In genomic region chr14:77620222-77620865, GRCh38 we compare ENCODE assay signal across 31 cellular contexts.
"Had no signal": no experiment of that assay in that cellular context is flagged by ENCODE, and none has a peak within 500 bp of the region (broad histone marks: within the 10 kb centered on the region; RNA-seq: fewer than 3 reads in every experiment).

No MANE protein-coding gene starts in this region.

- H3K4me3 Mint-ChIP-seq: activated CD4-positive, alpha-beta T cell treated with anti-CD3 and anti-CD28 coated beads, Interleukin-2, amount 10 ng/mL, durations not matched to agents 7 days and 5 days; activated naive CD8-positive, alpha-beta T cell; activated T-cell treated with anti-CD3 and anti-CD28 coated beads, Interleukin-2, amount 50 U/mL, for 72 hours; brain; endodermal cell; immature natural killer cell; mesothelial cell of epicardium; nephron progenitor cell; T-helper 1 cell treated with Interleukin-12 subunit alpha and Interleukin-12 subunit beta and Interleukin-4 antibody, amounts not matched to agents 30 μg/mL and 1 μg/mL, for 36 hours had no signal

- DNase-seq: activated CD4-positive, alpha-beta T cell treated with anti-CD3 and anti-CD28 coated beads, Interleukin-2, amount 10 ng/mL, durations not matched to agents 7 days and 5 days; activated CD4-positive, CD25-positive, alpha-beta regulatory T cell treated with anti-CD3 and anti-CD28 coated beads, Interleukin-2, amount 50 U/mL, for 72 hours; activated naive CD4-positive, alpha-beta T cell treated with Interleukin-2 at 50 U/mL for 16 hours; activated T-cell treated with anti-CD3 and anti-CD28 coated beads for 4 hours; activated T-cell treated with anti-CD3 and anti-CD28 coated beads, Interleukin-2, amount 50 U/mL, for 72 hours; cortex of kidney; endodermal cell; foreskin fibroblast; heart left ventricle; hypothalamus; immature natural killer cell; kidney; naive B cell; nephron progenitor cell; ovary; stimulated activated CD4-positive, alpha-beta T cell treated with anti-CD3 and anti-CD28 coated beads, Interleukin-12 subunit alpha, Interleukin-12 subunit beta, amount 100 ng/mL, for 4 hours; stimulated activated CD4-positive, alpha-beta T cell treated with anti-CD3 and anti-CD28 coated beads, Interleukin-4, amount 100 ng/mL, for 1 hour; stomach; T-helper 9 cell; tibial artery had no signal

- H3K36me3 Mint-ChIP-seq: activated naive CD8-positive, alpha-beta T cell; brain; immature natural killer cell; mesothelial cell of epicardium; naive B cell had no signal

- H3K36me3 ChIP-seq: ascending aorta, cardiac muscle cell, heart left ventricle, neutrophil, ovary, stomach, tibial artery had no signal

- H3K27ac Mint-ChIP-seq: activated CD4-positive, alpha-beta T cell treated with anti-CD3 and anti-CD28 coated beads, Interleukin-2, amount 10 ng/mL, durations not matched to agents 7 days and 5 days; activated naive CD8-positive, alpha-beta T cell; activated T-cell treated with anti-CD3 and anti-CD28 coated beads, Interleukin-2, amount 50 U/mL, for 72 hours; brain; endodermal cell; immature natural killer cell; mesothelial cell of epicardium; nephron progenitor cell; progenitor cell of endocrine pancreas; T-helper 1 cell treated with Interleukin-12 subunit alpha and Interleukin-12 subunit beta and Interleukin-4 antibody, amounts not matched to agents 30 μg/mL and 1 μg/mL, for 36 hours had no signal

- H3K9me3 Mint-ChIP-seq: activated T-cell treated with anti-CD3 and anti-CD28 coated beads, Interleukin-2, amount 50 U/mL, for 72 hours; endodermal cell; immature natural killer cell; mesothelial cell of epicardium; nephron progenitor cell; T-helper 1 cell treated with Interleukin-12 subunit alpha and Interleukin-12 subunit beta and Interleukin-4 antibody, amounts not matched to agents 30 μg/mL and 1 μg/mL, for 36 hours had no signal

- H3K27ac ChIP-seq: ascending aorta, cardiac muscle cell, heart left ventricle, neutrophil, ovary, skin epidermis, tibial artery had no signal

- H3K4me3 ChIP-seq: ascending aorta, cardiac muscle cell, heart left ventricle, ovary, skin epidermis, stomach, tibial artery had no signal

- H3K27me3 Mint-ChIP-seq: activated CD4-positive, alpha-beta T cell treated with anti-CD3 and anti-CD28 coated beads, Interleukin-2, amount 10 ng/mL, durations not matched to agents 7 days and 5 days; activated naive CD8-positive, alpha-beta T cell; naive B cell had no signal

- H3K27me3 ChIP-seq: ascending aorta, cardiac muscle cell, heart left ventricle, neutrophil, ovary, stomach, tibial artery had no signal

- ATAC-seq: activated T-cell treated with anti-CD3 and anti-CD28 coated beads, Interleukin-2, amount 50 U/mL, for 72 hours; esophagus mucosa; heart left ventricle; sciatic nerve had no signal

- H3K9me3 ChIP-seq: ascending aorta, heart left ventricle, neutrophil, ovary, stomach, tibial artery had no signal
